Comparison of ENCODE assay signal across 1 cellular context in the genomic region with DNA sequence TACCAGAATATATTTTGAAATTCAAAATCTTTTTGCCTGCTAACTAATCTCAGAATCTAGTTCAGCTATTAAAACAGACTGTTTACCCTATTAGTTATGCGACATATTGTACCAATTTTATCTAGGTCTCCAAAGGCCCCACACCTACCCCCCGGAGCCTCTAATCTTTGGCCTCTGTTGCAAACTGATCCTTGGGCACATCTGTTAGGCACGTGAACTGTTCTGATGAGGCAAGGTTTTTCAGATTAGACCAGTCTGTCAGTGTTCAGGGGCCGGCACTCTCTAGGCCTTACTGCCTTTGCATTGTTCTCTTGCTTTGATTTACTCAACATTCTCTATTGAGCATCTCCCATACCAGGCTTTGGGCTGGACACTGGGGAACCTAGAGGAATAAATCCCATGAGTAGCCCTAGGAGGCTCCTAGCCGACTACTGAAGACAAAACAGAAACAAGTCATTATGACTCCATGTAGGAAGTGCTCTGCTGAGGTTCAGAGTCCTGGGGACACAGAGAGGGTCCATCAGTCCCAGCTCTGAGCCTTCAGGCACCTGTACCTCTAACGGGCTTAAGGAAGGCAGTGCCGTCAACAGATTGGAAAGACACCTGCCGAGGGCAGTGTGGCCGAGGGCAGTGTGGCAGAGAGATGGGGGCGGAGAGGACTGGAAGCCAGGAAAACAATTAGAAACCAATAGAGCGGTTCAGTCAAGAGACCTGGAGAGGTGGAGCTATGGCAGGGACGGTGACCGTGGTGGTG.
TF ChIP-seq lines count a peak whose summit lies in the region.

No MANE protein-coding gene starts in this region.

TF ChIP-seq in liver, 16 proteins besides CTCF, POLR2A, EP300 and RAD21 (continued from another document):
- TF ChIP-seq, protein P1, sequence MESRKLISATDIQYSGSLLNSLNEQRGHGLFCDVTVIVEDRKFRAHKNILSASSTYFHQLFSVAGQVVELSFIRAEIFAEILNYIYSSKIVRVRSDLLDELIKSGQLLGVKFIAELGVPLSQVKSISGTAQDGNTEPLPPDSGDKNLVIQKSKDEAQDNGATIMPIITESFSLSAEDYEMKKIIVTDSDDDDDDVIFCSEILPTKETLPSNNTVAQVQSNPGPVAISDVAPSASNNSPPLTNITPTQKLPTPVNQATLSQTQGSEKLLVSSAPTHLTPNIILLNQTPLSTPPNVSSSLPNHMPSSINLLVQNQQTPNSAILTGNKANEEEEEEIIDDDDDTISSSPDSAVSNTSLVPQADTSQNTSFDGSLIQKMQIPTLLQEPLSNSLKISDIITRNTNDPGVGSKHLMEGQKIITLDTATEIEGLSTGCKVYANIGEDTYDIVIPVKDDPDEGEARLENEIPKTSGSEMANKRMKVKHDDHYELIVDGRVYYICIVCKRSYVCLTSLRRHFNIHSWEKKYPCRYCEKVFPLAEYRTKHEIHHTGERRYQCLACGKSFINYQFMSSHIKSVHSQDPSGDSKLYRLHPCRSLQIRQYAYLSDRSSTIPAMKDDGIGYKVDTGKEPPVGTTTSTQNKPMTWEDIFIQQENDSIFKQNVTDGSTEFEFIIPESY (IDR thresholded peaks at IDR 0.05), result peak; percentile 71
- peak; percentile 40 for TF ChIP-seq FOXA1 (IDR thresholded peaks at IDR 0.05)
- peak; percentile 82 for TF ChIP-seq ATF3 (IDR thresholded peaks at IDR 0.05)
- TF ChIP-seq GABPA (IDR thresholded peaks at IDR 0.05 in 1 of 2, conservative IDR thresholded peaks at IDR 0.05 in 1 of 2), result no peak
